Comparison of ENCODE assay signal across 1 cellular context in genomic region chr3:119558528-119559339, GRCh38.
TF ChIP-seq lines count a peak whose summit lies in the region.

No MANE protein-coding gene starts in this region.

TF ChIP-seq in HCT116, 20 proteins besides CTCF, POLR2A, EP300 and RAD21 (continued from another document):
- TF ChIP-seq SP1 (IDR thresholded peaks at IDR 0.05; ENCODE audit: low read depth) (no peak), TCF7L2 (IDR thresholded peaks at IDR 0.05; ENCODE audit: borderline replicate concordance, extremely low read depth, insufficient read depth, insufficient read length) (no peak), EZH2phosphoT487 (IDR thresholded peaks at IDR 0.05; ENCODE audit: borderline replicate concordance) (no peak), ATF3 (IDR thresholded peaks at IDR 0.05) (no peak), EGR1 (IDR thresholded peaks at IDR 0.05; ENCODE audit: low read depth) (no peak), ZNF274 (IDR thresholded peaks at IDR 0.05; ENCODE audit: low read depth, low read length) (no peak), FOSL1 (IDR thresholded peaks at IDR 0.05; ENCODE audit: low read depth) (no peak), POLR2AphosphoS5 (IDR thresholded peaks at IDR 0.05; ENCODE audit: low read depth, low read length) (no peak), ZFX (IDR thresholded peaks at IDR 0.05) (no peak)
